In genomic region chr5:6845856-6846255, GRCh38 we compare ENCODE assay signal across 31 cellular contexts.
"Had no signal": no experiment of that assay in that cellular context is flagged by ENCODE, and none has a peak within 500 bp of the region (broad histone marks: within the 10 kb centered on the region; RNA-seq: fewer than 3 reads in every experiment).

No MANE protein-coding gene starts in this region.

- H3K4me1 ChIP-seq: parathyroid adenoma, psoas muscle, right lobe of liver, sigmoid colon, suprapubic skin, thyroid gland, tibial nerve, upper lobe of left lung, vagina had no signal

- H3K4me3 ChIP-seq: ovary, psoas muscle, right lobe of liver, sigmoid colon, suprapubic skin, thoracic aorta, thyroid gland, tibial nerve, upper lobe of left lung, vagina had no signal

- DNase-seq: naive B cell; naive thymus-derived CD8-positive, alpha-beta T cell; nephron progenitor cell; nucleus accumbens; ovary; posterior cingulate gyrus; psoas muscle; right cardiac atrium; right lobe of liver; sigmoid colon; small intestine; stimulated activated CD4-positive, alpha-beta T cell treated with anti-CD3 and anti-CD28 coated beads, Interleukin-15, amount 100 ng/mL, for 24 hours; stimulated activated CD4-positive, alpha-beta T cell treated with anti-CD3 and anti-CD28 coated beads, Interleukin-2, amount 100 ng/mL, for 24 hours; stimulated activated CD4-positive, alpha-beta T cell treated with anti-CD3 and anti-CD28 coated beads, Interleukin-2, amount 100 ng/mL, for 48 hours; stimulated activated CD4-positive, alpha-beta T cell treated with anti-CD3 and anti-CD28 coated beads, Interleukin-4, amount 100 ng/mL, for 4 hours; stimulated activated CD8-positive, alpha-beta memory T cell treated with anti-CD3 and anti-CD28 coated beads, Interleukin-4, amount 100 ng/mL, for 48 hours; stimulated activated naive CD4-positive, alpha-beta T cell; stimulated activated naive CD8-positive, alpha-beta T cell treated with anti-CD3 and anti-CD28 coated beads, Interleukin-15, amount 100 ng/mL, for 72 hours; stimulated activated naive CD8-positive, alpha-beta T cell treated with anti-CD3 and anti-CD28 coated beads, Interleukin-15, Interleukin-2, amounts not matched to agents 100 U/mL and 50 U/mL, for 24 hours; substantia nigra; thyroid gland; trophoblast cell had no signal

- H3K36me3 ChIP-seq: neutrophil, ovary, right lobe of liver, sigmoid colon, suprapubic skin, thoracic aorta, thyroid gland, tibial nerve, upper lobe of left lung, vagina had no signal

- ATAC-seq: naive thymus-derived CD8-positive, alpha-beta T cell; natural killer cell treated with Interleukin-12 subunit alpha and Interleukin-12 subunit beta and Interleukin-15 and Interleukin-18, amount 100 ng/mL, for 72 hours; psoas muscle; right cardiac atrium; right lobe of liver; stimulated activated memory B cell treated with anti-CD40 and anti-IgM and Interleukin-4, amounts not matched to agents 10 μg/mL and 1 μg/mL and 100 μg/mL, for 72 hours; stimulated activated naive CD8-positive, alpha-beta T cell treated with anti-CD3 and anti-CD28 coated beads, Interleukin-15, amount 100 ng/mL, for 72 hours; stimulated activated naive CD8-positive, alpha-beta T cell treated with anti-CD3 and anti-CD28 coated beads, Interleukin-15, Interleukin-2, amounts not matched to agents 100 U/mL and 50 U/mL, for 24 hours had no signal

- H3K27me3 ChIP-seq: neutrophil, ovary, right lobe of liver, sigmoid colon, suprapubic skin, thyroid gland, tibial nerve, upper lobe of left lung, vagina had no signal

- H3K9me3 ChIP-seq: neutrophil, ovary, psoas muscle, right lobe of liver, sigmoid colon, suprapubic skin, thoracic aorta, thyroid gland, upper lobe of left lung, vagina had no signal

- H3K27ac ChIP-seq: neutrophil, ovary, parathyroid adenoma, psoas muscle, right lobe of liver, sigmoid colon, suprapubic skin, thoracic aorta, thyroid gland, tibial nerve, upper lobe of left lung, vagina had no signal
